Comparison of ENCODE assay signal across 1 cellular context in the genomic region with DNA sequence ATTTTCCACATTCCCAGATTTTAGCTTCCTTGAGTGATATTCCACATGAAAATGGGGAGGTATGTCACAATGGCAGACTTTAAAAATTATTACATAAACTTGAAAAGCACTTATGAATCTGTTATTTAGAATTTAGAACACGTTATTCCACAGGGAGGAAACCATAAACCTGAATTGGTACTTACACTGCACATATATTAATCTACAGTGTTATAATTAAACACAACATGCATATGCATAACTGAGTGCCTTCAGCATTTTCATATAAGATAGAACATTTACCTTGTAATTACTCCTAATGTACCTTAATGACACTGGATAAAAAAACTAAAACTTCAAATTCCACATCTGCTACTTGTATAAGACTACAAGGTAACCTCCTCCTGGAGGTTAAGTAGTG.
TF ChIP-seq lines count a peak whose summit lies in the region.

No MANE protein-coding gene starts in this region.

TF ChIP-seq in HEK293, 187 proteins besides CTCF, POLR2A, EP300 and RAD21 (continued from another document):
- TF ChIP-seq, protein P1, sequence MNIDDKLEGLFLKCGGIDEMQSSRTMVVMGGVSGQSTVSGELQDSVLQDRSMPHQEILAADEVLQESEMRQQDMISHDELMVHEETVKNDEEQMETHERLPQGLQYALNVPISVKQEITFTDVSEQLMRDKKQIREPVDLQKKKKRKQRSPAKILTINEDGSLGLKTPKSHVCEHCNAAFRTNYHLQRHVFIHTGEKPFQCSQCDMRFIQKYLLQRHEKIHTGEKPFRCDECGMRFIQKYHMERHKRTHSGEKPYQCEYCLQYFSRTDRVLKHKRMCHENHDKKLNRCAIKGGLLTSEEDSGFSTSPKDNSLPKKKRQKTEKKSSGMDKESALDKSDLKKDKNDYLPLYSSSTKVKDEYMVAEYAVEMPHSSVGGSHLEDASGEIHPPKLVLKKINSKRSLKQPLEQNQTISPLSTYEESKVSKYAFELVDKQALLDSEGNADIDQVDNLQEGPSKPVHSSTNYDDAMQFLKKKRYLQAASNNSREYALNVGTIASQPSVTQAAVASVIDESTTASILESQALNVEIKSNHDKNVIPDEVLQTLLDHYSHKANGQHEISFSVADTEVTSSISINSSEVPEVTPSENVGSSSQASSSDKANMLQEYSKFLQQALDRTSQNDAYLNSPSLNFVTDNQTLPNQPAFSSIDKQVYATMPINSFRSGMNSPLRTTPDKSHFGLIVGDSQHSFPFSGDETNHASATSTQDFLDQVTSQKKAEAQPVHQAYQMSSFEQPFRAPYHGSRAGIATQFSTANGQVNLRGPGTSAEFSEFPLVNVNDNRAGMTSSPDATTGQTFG (tag by site-specific recombination; IDR thresholded peaks at IDR 0.05; ENCODE audit: borderline replicate concordance): no peak
- TF ChIP-seq, protein P2, sequence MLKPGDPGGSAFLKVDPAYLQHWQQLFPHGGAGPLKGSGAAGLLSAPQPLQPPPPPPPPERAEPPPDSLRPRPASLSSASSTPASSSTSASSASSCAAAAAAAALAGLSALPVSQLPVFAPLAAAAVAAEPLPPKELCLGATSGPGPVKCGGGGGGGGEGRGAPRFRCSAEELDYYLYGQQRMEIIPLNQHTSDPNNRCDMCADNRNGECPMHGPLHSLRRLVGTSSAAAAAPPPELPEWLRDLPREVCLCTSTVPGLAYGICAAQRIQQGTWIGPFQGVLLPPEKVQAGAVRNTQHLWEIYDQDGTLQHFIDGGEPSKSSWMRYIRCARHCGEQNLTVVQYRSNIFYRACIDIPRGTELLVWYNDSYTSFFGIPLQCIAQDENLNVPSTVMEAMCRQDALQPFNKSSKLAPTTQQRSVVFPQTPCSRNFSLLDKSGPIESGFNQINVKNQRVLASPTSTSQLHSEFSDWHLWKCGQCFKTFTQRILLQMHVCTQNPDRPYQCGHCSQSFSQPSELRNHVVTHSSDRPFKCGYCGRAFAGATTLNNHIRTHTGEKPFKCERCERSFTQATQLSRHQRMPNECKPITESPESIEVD (tag by site-specific recombination; IDR thresholded peaks at IDR 0.05): peak; percentile 46; the same call in 1 of the 2 replicates
- peak; percentile 43; the same call in 1 of the 2 replicates for TF ChIP-seq IKZF3 (tag by site-specific recombination; IDR thresholded peaks at IDR 0.05)
- no peak for TF ChIP-seq SALL2 (tag by site-specific recombination; IDR thresholded peaks at IDR 0.05; ENCODE audit: borderline replicate concordance)
- TF ChIP-seq SP7 (tag by site-specific recombination; IDR thresholded peaks at IDR 0.05): peak; percentile 72
